Comparison of ENCODE assay signal across 10 cellular contexts in genomic region chr12:50934981-50935807, GRCh38. TPM values are rescaled to one million over a fixed set of nuclear protein-coding genes. Genes with fewer than 3 reads are reported as not detected.
DNase-seq lines count a peak whose midpoint lies in the region; TF ChIP-seq lines count a peak whose summit lies in the region.
"Had no signal": no experiment of that assay in that cellular context is flagged by ENCODE, and none has a peak within 500 bp of the region (broad histone marks: within the 10 kb centered on the region; RNA-seq: fewer than 3 reads in every experiment).

No MANE protein-coding gene starts in this region.

- H4K20me1 ChIP-seq in hepatocyte (ENCODE audit: insufficient read depth, poor library complexity, severe bottlenecking), result no peaks in the 10 kb centered on the region

- peaks cover 49% of the 10 kb centered on the region for H3K4me1 ChIP-seq in hepatocyte (ENCODE audit: insufficient read depth)
- peaks cover 16 to 28% (median 19%) of the 10 kb centered on the region in 3 donors for H3K4me1 ChIP-seq in skeletal muscle tissue (ENCODE audit: control insufficient read depth in 3 of 3, insufficient read depth in 3 of 3, low read length in 3 of 3)
- H3K4me1 ChIP-seq in mesendoderm (ENCODE audit: control insufficient read depth, low read depth, low read length), result no peaks in the 10 kb centered on the region

- H2BK120ac ChIP-seq in mesendoderm (ENCODE audit: low read depth, low read length), result no peak overlapping the region

- H3K36me3 ChIP-seq in hepatocyte (replicated peaks; ENCODE audit: insufficient read depth, low read depth), result no peaks in the 10 kb centered on the region
- H3K36me3 ChIP-seq in skeletal muscle tissue (ENCODE audit: control insufficient read depth in 3 of 3, insufficient read depth in 3 of 3, low read length in 3 of 3), result peaks cover 5 to 22% (median 22%) of the 10 kb centered on the region in 3 donors
- no peaks in the 10 kb centered on the region for H3K36me3 ChIP-seq in mesendoderm (ENCODE audit: control insufficient read depth, insufficient read depth, low read length)

- no peak overlapping the region for H2BK5ac ChIP-seq in mesendoderm (ENCODE audit: low read length)

- H3K9ac ChIP-seq in skeletal muscle tissue (ENCODE audit: low read depth in 1 of 3, low read length in 3 of 3), result no peak overlapping the region
- no peak overlapping the region for H3K9ac ChIP-seq in mesendoderm (ENCODE audit: low read length)

- no peak overlapping the region for H3K23ac ChIP-seq in mesendoderm (ENCODE audit: low read length)

- H3K9me2 ChIP-seq in hepatocyte (replicated peaks; ENCODE audit: insufficient read depth), result no peaks in the 10 kb centered on the region

- no peak overlapping the region for H4K5ac ChIP-seq in mesendoderm (ENCODE audit: low read length)

- peak; percentile 12 for DNase-seq in GM04504 (ENCODE audit: low read depth)
- DNase-seq in astrocyte of the hippocampus (ENCODE audit: low read depth, low spot score), result peak; percentile 56
- no peak for DNase-seq in hepatocyte (ENCODE audit: low spot score)
- no peak for DNase-seq in NCI-H1694 (lab: John Stamatoyannopoulos, UW)
- no peak for DNase-seq in activated CD4-positive, alpha-beta T cell treated with anti-CD3 and anti-CD28 coated beads for 4 hours
- no peak for DNase-seq in mesendoderm
- no peak for DNase-seq in RPMI8226
- DNase-seq: activated effector memory CD4-positive, alpha-beta T cell treated with Interleukin-2 at 50 U/mL for 16 hours had no signal

- peaks cover 2% of the 10 kb centered on the region for H3K79me2 ChIP-seq in hepatocyte
- H3K79me2 ChIP-seq in mesendoderm (ENCODE audit: control insufficient read depth, insufficient read depth, low read length), result no peaks in the 10 kb centered on the region

- H3K9me3 ChIP-seq in hepatocyte (ENCODE audit: low read depth), result no peaks in the 10 kb centered on the region
- H3K9me3 ChIP-seq in skeletal muscle tissue (ENCODE audit: control insufficient read depth in 3 of 3, low read length in 3 of 3), result no peaks in the 10 kb centered on the region

- H3K79me1 ChIP-seq in mesendoderm (ENCODE audit: low read length), result no peaks in the 10 kb centered on the region

- H3K56ac ChIP-seq in mesendoderm (ENCODE audit: low read length), result no peak overlapping the region

- H3K4me3 ChIP-seq in hepatocyte, result no peak overlapping the region
- H3K4me3 ChIP-seq in skeletal muscle tissue (ENCODE audit: low read length in 3 of 3), result no peak overlapping the region
- H3K4me3 ChIP-seq in mesendoderm (ENCODE audit: low read length), result no peak overlapping the region

- no peak overlapping the region for H2AK5ac ChIP-seq in mesendoderm (ENCODE audit: low read length)

- H4K8ac ChIP-seq in mesendoderm (ENCODE audit: low read depth, low read length), result no peak overlapping the region

- H3K27me3 ChIP-seq in hepatocyte, result no peaks in the 10 kb centered on the region
- H3K27me3 ChIP-seq in skeletal muscle tissue (ENCODE audit: control insufficient read depth in 3 of 3, insufficient read depth in 3 of 3, low read length in 3 of 3), result no peaks in the 10 kb centered on the region
- H3K27me3 ChIP-seq in mesendoderm (ENCODE audit: insufficient read depth, low read length, poor library complexity), result no peaks in the 10 kb centered on the region

- no peak overlapping the region for H2BK15ac ChIP-seq in mesendoderm (replicated peaks; ENCODE audit: low read depth)

- peak overlapping the region; percentile 94 for H3K27ac ChIP-seq in hepatocyte
- H3K27ac ChIP-seq in skeletal muscle tissue (ENCODE audit: low read depth, low read length), result peak overlapping the region; percentile 58
- H3K27ac ChIP-seq in mesendoderm (ENCODE audit: low read depth, low read length), result no peak overlapping the region

- 36% methylated on average over 6 of the region's 6 CpGs for WGBS in hepatocyte (ENCODE audit: low lambda C conversion rate, missing lambda C conversion rate)
- WGBS in mesendoderm (ENCODE audit: extremely low coverage, insufficient coverage, low lambda C conversion rate), result no CpG with 5 or more reads among the region's 6 CpGs

- no peak overlapping the region for H2AFZ ChIP-seq in hepatocyte

- H3K4me2 ChIP-seq in hepatocyte (peak overlapping the region; percentile 54), mesendoderm (ENCODE audit: low read length) (no peak overlapping the region)

- no peak overlapping the region for H3K18ac ChIP-seq in mesendoderm (ENCODE audit: low read length)

- no peak for TF ChIP-seq CTCF in hepatocyte (IDR thresholded peaks at IDR 0.05; ENCODE audit: poor library complexity)

- no peak overlapping the region for H3K4ac ChIP-seq in mesendoderm (ENCODE audit: low read depth, low read length)

RNA-seq across cellular contexts. Expression of gene HIGD1C, which starts 17.1 kb away (rescaled TPM):
- not detected in 2 replicates for total RNA-seq in hepatocyte
- polyA plus RNA-seq in hepatocyte, result not detected in 2 replicates
- total RNA-seq in skeletal muscle tissue, result not detected
- polyA plus RNA-seq in mesendoderm (2013, experiment 1 of 2), result not detected
- not detected for polyA plus RNA-seq in mesendoderm (2013, experiment 2 of 2)
- total RNA-seq: SK-MEL-5 had no signal

Comparison
In these comparisons a context has a peak if more than half of its experiments do, and no peak if none do; other contexts are left out.
1. DNase-seq: peak in GM04504 (single experiment) and astrocyte of the hippocampus (single experiment); none in hepatocyte (single experiment), NCI-H1694 (single experiment), activated CD4-positive, alpha-beta T cell treated with anti-CD3 and anti-CD28 coated beads for 4 hours (0 of 2), mesendoderm (single experiment) and RPMI8226 (single experiment).